8 cellular contexts compared by ENCODE assay signal in genomic region chr11:1336836-1337646, GRCh38. TPM values are rescaled to one million over a fixed set of nuclear protein-coding genes. Genes with fewer than 3 reads are reported as not detected.
DNase-seq lines count a peak whose midpoint lies in the region; ATAC-seq and TF ChIP-seq lines count a peak whose summit lies in the region.

No MANE protein-coding gene starts in this region.

- peaks cover 12% of the 10 kb centered on the region for H3K27me3 Mint-ChIP-seq in MCF 10A (ENCODE audit: insufficient read depth, unreplicated experiment)

- no peaks in the 10 kb centered on the region for H3K36me3 ChIP-seq in breast epithelium
- no peaks in the 10 kb centered on the region for H3K36me3 ChIP-seq in mammary epithelial cell (ENCODE audit: insufficient read depth, low read length)
- no peaks in the 10 kb centered on the region for H3K36me3 ChIP-seq in lower lobe of right lung
- no peaks in the 10 kb centered on the region for H3K36me3 ChIP-seq in tibial nerve

- H3K9ac ChIP-seq in mammary epithelial cell (ENCODE audit: insufficient read depth, low read length), result no peak overlapping the region

- WGBS in mammary epithelial cell (ENCODE audit: low coverage, missing lambda C conversion rate), result 10% methylated on average over 2 of the region's 95 CpGs
- 10 to 16% methylated on average over 16 to 63 of the region's 95 CpGs for WGBS in tibial nerve, 2 donors

- peak overlapping the region; percentile 9 for H2AFZ ChIP-seq in mammary epithelial cell (ENCODE audit: low read depth, low read length)

- DNase-seq in breast epithelium (ENCODE audit: low spot score in 2 of 2) (peak in 1 of 2 donors; percentile 50), MCF 10A (ENCODE audit: unreplicated experiment) (no peak), mammary epithelial cell (no peak), lower lobe of right lung (peak; percentile 79), tibial nerve (ENCODE audit: low spot score in 2 of 2) (peak in 1 of 2 donors; percentile 7)

- H3K79me2 ChIP-seq in mammary epithelial cell (ENCODE audit: insufficient read depth, low read length), result no peaks in the 10 kb centered on the region

- no peak for TF ChIP-seq CTCF in breast epithelium (IDR thresholded peaks at IDR 0.05)
- no peak for TF ChIP-seq CTCF in MCF 10A (IDR thresholded peaks at IDR 0.05; ENCODE audit: unreplicated experiment)
- no peak for TF ChIP-seq CTCF in mammary epithelial cell (conservative IDR thresholded peaks at IDR 0.05 in 1 of 2, IDR thresholded peaks at IDR 0.05 in 1 of 2; ENCODE audit: extremely low read depth in 1 of 2, insufficient read depth in 1 of 2, low read depth in 1 of 2, low read length in 2 of 2)
- no peak for TF ChIP-seq CTCF in lower lobe of right lung (IDR thresholded peaks at IDR 0.05)
- TF ChIP-seq CTCF in tibial nerve (IDR thresholded peaks at IDR 0.05), result no peak

- H3K27ac Mint-ChIP-seq in MCF 10A (ENCODE audit: low read depth, unreplicated experiment), result no peak overlapping the region

- CTCF ChIA-PET in MCF 10A (lab: Yijun Ruan, JAX), result no interaction called here
- CTCF ChIA-PET in mammary epithelial cell (lab: Charles Lee; ENCODE audit: low non-redundant PET), result no interaction called here

- H3K9me3 ChIP-seq in breast epithelium, result no peaks in the 10 kb centered on the region
- H3K9me3 ChIP-seq in mammary epithelial cell (replicated peaks; ENCODE audit: insufficient read depth, low read length), result no peaks in the 10 kb centered on the region
- no peaks in the 10 kb centered on the region for H3K9me3 ChIP-seq in lower lobe of right lung
- no peaks in the 10 kb centered on the region for H3K9me3 ChIP-seq in tibial nerve

- TF ChIP-seq EP300 in tibial nerve (IDR thresholded peaks at IDR 0.05), result no peak

- H3K36me3 Mint-ChIP-seq in MCF 10A (ENCODE audit: insufficient read depth, unreplicated experiment), result no peaks in the 10 kb centered on the region

- TF ChIP-seq POLR2A in breast epithelium (IDR thresholded peaks at IDR 0.05) (no peak), tibial nerve (IDR thresholded peaks at IDR 0.05) (no peak)

- dilution Hi-C loops in mammary epithelial cell (cut with HindIII; ENCODE audit: low sequenced_read_pairs), result no loop called here

- H3K4me2 ChIP-seq in mammary epithelial cell (ENCODE audit: insufficient read depth, low read depth, low read length), result peak overlapping the region; percentile 46

- peak; percentile 31 to 66 for ATAC-seq in lower lobe of right lung
- ATAC-seq in GM19395 (IDR thresholded peaks at IDR 0.05; ENCODE audit: unreplicated experiment), result no peak
- no peak for ATAC-seq in HG03457 (IDR thresholded peaks at IDR 0.05; ENCODE audit: unreplicated experiment)
- ATAC-seq in GM19351 (IDR thresholded peaks at IDR 0.05; ENCODE audit: unreplicated experiment), result no peak

- H3K4me3 ChIP-seq in breast epithelium, result peak overlapping the region; percentile 41 to 74 (median 62)
- H3K4me3 ChIP-seq in mammary epithelial cell (replicated peaks in 1 of 3; ENCODE audit: insufficient read depth in 1 of 3, low read depth in 2 of 3, low read length in 3 of 3), result peak overlapping the region in 1 of 3 experiments; percentile 15
- peak overlapping the region; percentile 34 for H3K4me3 ChIP-seq in lower lobe of right lung
- H3K4me3 ChIP-seq in tibial nerve, result peak overlapping the region; percentile 46 to 70 (median 48)

- intact Hi-C loops in breast epithelium (cut with DNase I; ENCODE audit: low total_unique reads) (no loop called here), MCF 10A (cut with micrococcal nuclease) (no loop called here), mammary epithelial cell (cut with micrococcal nuclease) (no loop called here), lower lobe of right lung (cut with DNase I) (no loop called here)

- H3K9me3 Mint-ChIP-seq in MCF 10A (ENCODE audit: unreplicated experiment), result peaks cover 8% of the 10 kb centered on the region

- H3K4me1 ChIP-seq in breast epithelium (peaks cover 4 to 15% of the 10 kb centered on the region in 2 donors), mammary epithelial cell (ENCODE audit: insufficient read depth, low read length) (peaks cover 8% of the 10 kb centered on the region), lower lobe of right lung (peaks cover 13% of the 10 kb centered on the region), tibial nerve (peaks cover 0 to 27% (median 13%) of the 10 kb centered on the region in 4 donors)

- H4K20me1 ChIP-seq in mammary epithelial cell (ENCODE audit: insufficient read depth, low read length), result no peaks in the 10 kb centered on the region

- H3K4me3 Mint-ChIP-seq in MCF 10A (ENCODE audit: unreplicated experiment), result no peak overlapping the region

- no peaks in the 10 kb centered on the region for H3K27me3 ChIP-seq in breast epithelium
- peaks cover 7% of the 10 kb centered on the region for H3K27me3 ChIP-seq in mammary epithelial cell (ENCODE audit: insufficient read depth, low read length)
- peaks cover 10% of the 10 kb centered on the region for H3K27me3 ChIP-seq in lower lobe of right lung (ENCODE audit: low read depth)
- H3K27me3 ChIP-seq in tibial nerve, result no peaks in the 10 kb centered on the region

- H3K27ac ChIP-seq in breast epithelium, result peak overlapping the region; percentile 68 to 79
- H3K27ac ChIP-seq in mammary epithelial cell (ENCODE audit: insufficient read depth, low read depth, low read length), result no peak overlapping the region
- peak overlapping the region; percentile 41 for H3K27ac ChIP-seq in lower lobe of right lung
- H3K27ac ChIP-seq in tibial nerve, result peak overlapping the region; percentile 47 to 91 (median 82)

- H3K4me1 Mint-ChIP-seq in MCF 10A (ENCODE audit: insufficient read depth, unreplicated experiment), result peaks cover 17% of the 10 kb centered on the region

- POLR2A ChIA-PET in MCF 10A (lab: Yijun Ruan, JAX), result no interaction called here

- in situ Hi-C loops in mammary epithelial cell (cut with MboI; ENCODE audit: low sequenced_read_pairs in 2 of 2), result no loop called here

- BruUV-seq in MCF 10A (replicated peaks; lab: Mats Ljungman, UMichigan) (no TSS peak), mammary epithelial cell (replicated peaks; lab: Mats Ljungman, UMichigan) (no TSS peak)

RNA-seq across cellular contexts. Expression of gene TOLLIP, which starts 27.6 kb away (rescaled TPM):
- total RNA-seq in breast epithelium, result 10 to 100 TPM; 32.8 to 47.2 (median 41.0) TPM
- 58.5 and 58.8 TPM in 2 replicates for total RNA-seq in MCF 10A (2022)
- total RNA-seq in mammary epithelial cell, result 10 to 100 TPM; 49.3 to 78.4 TPM
- polyA plus RNA-seq in mammary epithelial cell, result 74.8 TPM
- 36.3 TPM for polyA minus RNA-seq in mammary epithelial cell
- total RNA-seq in lower lobe of right lung, result 68.4 TPM
- total RNA-seq in tibial nerve, result 10 to 100 TPM; 50.9 to 89.0 (median 54.9) TPM

RNA-seq across cellular contexts. Expression of gene BRSK2, which starts 52.7 kb away (rescaled TPM):
- total RNA-seq in breast epithelium (under 1 TPM; 0.15 to 0.80 (median 0.66) TPM), MCF 10A (2022) (0.34 and 0.44 TPM in 2 replicates), mammary epithelial cell (under 1 TPM; 0.17 to 0.45 TPM), lower lobe of right lung (0.62 TPM), tibial nerve (1 to 10 TPM; 2.4 to 7.8 (median 4.6) TPM)
- 0.17 TPM for polyA plus RNA-seq in mammary epithelial cell
- not detected for polyA minus RNA-seq in mammary epithelial cell

Comparison
In these comparisons a context has a peak if more than half of its experiments do, and no peak if none do; other contexts are left out.
1. ATAC-seq: peak in lower lobe of right lung (2 of 2); none in GM19395 (single experiment), HG03457 (single experiment) and GM19351 (single experiment).